In genomic region chr6:28863607-28864320, GRCh38 we compare ENCODE assay signal across 8 cellular contexts.
DNase-seq lines count a peak whose midpoint lies in the region; ATAC-seq lines count a peak whose summit lies in the region.

No MANE protein-coding gene starts in this region.

- H3K36me3 ChIP-seq in ES-I3 (ENCODE audit: insufficient read depth, low read length) (no peaks in the 10 kb centered on the region), NT2/D1 (ENCODE audit: insufficient read depth, insufficient read length, low read length) (no peaks in the 10 kb centered on the region)

- H3K4me1 ChIP-seq in ES-I3 (ENCODE audit: insufficient read depth, low read length) (no peaks in the 10 kb centered on the region), NT2/D1 (ENCODE audit: insufficient read depth, insufficient read length) (no peaks in the 10 kb centered on the region), mononuclear cell (ENCODE audit: insufficient read depth, low read length) (peaks cover 25% of the 10 kb centered on the region)

- H3K4me3 ChIP-seq in NT2/D1 (ENCODE audit: insufficient read length, low read depth), result peak overlapping the region; percentile 65
- peak overlapping the region; percentile 61 for H3K4me3 ChIP-seq in mononuclear cell (ENCODE audit: low read length)

- ATAC-seq in HG03135 (IDR thresholded peaks at IDR 0.05; ENCODE audit: unreplicated experiment), result no peak

- no peaks in the 10 kb centered on the region for H3K27me3 ChIP-seq in NT2/D1 (ENCODE audit: insufficient read depth, insufficient read length)
- peaks cover 7% of the 10 kb centered on the region for H3K27me3 ChIP-seq in mononuclear cell (ENCODE audit: insufficient read depth, low read length)

- H3K9me3 ChIP-seq in ES-I3 (ENCODE audit: control insufficient read depth, insufficient read depth, low read length) (no peaks in the 10 kb centered on the region), NT2/D1 (ENCODE audit: insufficient read depth, low read length) (peaks cover 7% of the 10 kb centered on the region; the same call in 1 of the 2 replicates), mononuclear cell (ENCODE audit: low read depth, low read length) (no peaks in the 10 kb centered on the region)

- H3K9ac ChIP-seq in ES-I3 (ENCODE audit: low read depth, low read length) (peak overlapping the region; percentile 83), NT2/D1 (ENCODE audit: insufficient read length, low read depth) (peak overlapping the region; percentile 80)

- DNase-seq in HT-29 (ENCODE audit: low spot score) (peak; percentile 95), NT2/D1 (ENCODE audit: low read depth, low spot score) (no peak), epidermal melanocyte (ENCODE audit: insufficient read length, low spot score) (peak; percentile 51)
- DNase-seq in activated CD8-positive, alpha-beta memory T cell treated with anti-CD3 and anti-CD28 coated beads, Interleukin-2, amount 50 U/mL, for 48 hours, result peak; percentile 97
- peak; percentile 50 to 68 for DNase-seq in stimulated activated CD8-positive, alpha-beta memory T cell treated with anti-CD3 and anti-CD28 coated beads, Interleukin-15, amount 100 ng/mL, for 4 hours (ENCODE audit: low read depth in 2 of 2)
